In genomic region chr11:236774-237767, GRCh38 we compare ENCODE assay signal across 8 cellular contexts. TPM values are rescaled to one million over a fixed set of nuclear protein-coding genes. Genes with fewer than 3 reads are reported as not detected.
A peak's percentile ranks its signal among the peaks of the same experiment; 100 is the strongest.
DNase-seq lines count a peak whose midpoint lies in the region; ATAC-seq and TF ChIP-seq lines count a peak whose summit lies in the region.

Gene PSMD13, plus strand, starts transcription at chr11:236976. Its CDS starts 74 bp downstream, at chr11:237050.

- peak within 1 kb of the TSS; percentile 77 for H3K27ac ChIP-seq in RWPE2 (ENCODE audit: poor library complexity, severe bottlenecking)
- peak within 1 kb of the TSS; percentile 95 for H3K27ac ChIP-seq in foreskin keratinocyte
- H3K27ac ChIP-seq in neural progenitor cell, result peak within 1 kb of the TSS; percentile 80

- H3K36me3 Mint-ChIP-seq in neural progenitor cell, result peaks cover 9% of the 10 kb centered on the region

- H3K27ac Mint-ChIP-seq in neural progenitor cell, result peak within 1 kb of the TSS; percentile 94

- H3K79me2 ChIP-seq in neural progenitor cell (ENCODE audit: low read depth), result peaks cover 46% of the 10 kb centered on the region

- no peaks in the 10 kb centered on the region for H3K9me3 ChIP-seq in RWPE2 (ENCODE audit: severe bottlenecking)
- H3K9me3 ChIP-seq in neural progenitor cell (ENCODE audit: low read depth), result no peaks in the 10 kb centered on the region

- H3K9me3 Mint-ChIP-seq in neural progenitor cell, result no peaks in the 10 kb centered on the region

- TF ChIP-seq CTCF in RWPE2 (IDR thresholded peaks at IDR 0.05; ENCODE audit: poor library complexity, severe bottlenecking) (no peak), foreskin keratinocyte (conservative IDR thresholded peaks at IDR 0.05) (no peak), neural progenitor cell (IDR thresholded peaks at IDR 0.05) (no peak)

- no peaks in the 10 kb centered on the region for H3K27me3 ChIP-seq in RWPE2 (ENCODE audit: insufficient read depth, poor library complexity, severe bottlenecking)
- H3K27me3 ChIP-seq in foreskin keratinocyte, result no peaks in the 10 kb centered on the region
- H3K27me3 ChIP-seq in neural progenitor cell, result no peaks in the 10 kb centered on the region

- peak; percentile 74 for ATAC-seq in GM21576 (IDR thresholded peaks at IDR 0.05; ENCODE audit: unreplicated experiment)
- peak; percentile 90 for ATAC-seq in RWPE2 (ENCODE audit: low read depth)
- peak; percentile 87 for ATAC-seq in foreskin keratinocyte

- H3K4me3 Mint-ChIP-seq in neural progenitor cell, result peak within 1 kb of the TSS; percentile 97

- peak within 1 kb of the TSS; percentile 90 for H2AFZ ChIP-seq in neural progenitor cell (replicated peaks)

- H3K4me1 Mint-ChIP-seq in neural progenitor cell, result peaks cover 23% of the 10 kb centered on the region

- H3K9ac ChIP-seq in neural progenitor cell, result peak within 1 kb of the TSS; percentile 65

- H3K27me3 Mint-ChIP-seq in neural progenitor cell (ENCODE audit: insufficient read depth, low read depth), result peaks cover 4% of the 10 kb centered on the region

- peak within 1 kb of the TSS; percentile 98 for H3K4me2 ChIP-seq in neural progenitor cell

- peaks cover 11% of the 10 kb centered on the region for H4K20me1 ChIP-seq in neural progenitor cell (ENCODE audit: low read depth)

- peaks cover 34% of the 10 kb centered on the region for H3K36me3 ChIP-seq in RWPE2 (ENCODE audit: low read depth)
- H3K36me3 ChIP-seq in neural progenitor cell, result no peaks in the 10 kb centered on the region

- H3F3A ChIP-seq in neural progenitor cell (ENCODE audit: low read depth), result peaks cover 12% of the 10 kb centered on the region

- H3K4me3 ChIP-seq in RWPE2 (ENCODE audit: severe bottlenecking), result peak within 1 kb of the TSS; percentile 94
- H3K4me3 ChIP-seq in neural progenitor cell, result peak within 1 kb of the TSS; percentile 89

- DNase-seq in DMS79 treated with DMSO at 0.1 percent for 48 hours (lab: John Stamatoyannopoulos, UW) (peak; percentile 17), KG1 (lab: John Stamatoyannopoulos, UW) (peak; percentile 73), RWPE2 (ENCODE audit: low spot score) (no peak), activated gamma-delta T cell treated with Interleukin-2 at 50 U/mL for 16 hours (peak; percentile 88), foreskin keratinocyte (peak; percentile 49 to 59), neural progenitor cell (ENCODE audit: low spot score) (peak; percentile 94), stromal cell of bone marrow (ENCODE audit: low read depth) (peak; percentile 71)

- H3K4me1 ChIP-seq in RWPE2 (ENCODE audit: insufficient read depth, poor library complexity, severe bottlenecking) (peaks cover 11% of the 10 kb centered on the region), foreskin keratinocyte (peaks cover 12% of the 10 kb centered on the region), neural progenitor cell (peaks cover 12% of the 10 kb centered on the region)

RNA-seq across cellular contexts. Expression of gene PSMD13, which starts in this region (rescaled TPM):
- total RNA-seq in foreskin keratinocyte, result 163 and 185 TPM in 2 replicates
- 182 and 190 TPM in 2 replicates for polyA plus RNA-seq in foreskin keratinocyte
- 90.6 and 106 TPM in 2 replicates for total RNA-seq in neural progenitor cell (ENCODE audit: low replicate concordance)
